1 cellular context compared by ENCODE assay signal in genomic region chr10:22369433-22370072, GRCh38.
A peak's percentile ranks its signal among the peaks of the same experiment; 100 is the strongest.
TF ChIP-seq lines count a peak whose summit lies in the region.

No MANE protein-coding gene starts in this region.

TF ChIP-seq in K562, 482 proteins besides CTCF, POLR2A, EP300 and RAD21 (continued from another document and continues in another):
- 0 out of 2 replicates have a peak, but pooled peaks have one; percentile 11 for TF ChIP-seq ZBTB40 (IDR thresholded peaks at IDR 0.05)
- TF ChIP-seq ZBTB40 (CRISPR knock-in tag; IDR thresholded peaks at IDR 0.05), result no peak
- TF ChIP-seq TCFL5 (CRISPR knock-in tag; conservative IDR thresholded peaks at IDR 0.05), result no peak
- no peak for TF ChIP-seq NR2C1 (IDR thresholded peaks at IDR 0.05)
- no peak for TF ChIP-seq NR2C1 (tag; IDR thresholded peaks at IDR 0.05)
- TF ChIP-seq JUNB (CRISPR knock-in tag; conservative IDR thresholded peaks at IDR 0.05), result no peak; the same call in 1 of the 2 replicates
- no peak for TF ChIP-seq ZBTB7A (IDR thresholded peaks at IDR 0.05; ENCODE audit: borderline replicate concordance, control insufficient read depth, low read depth, low read length)
- TF ChIP-seq DPF2 (IDR thresholded peaks at IDR 0.05), result peak; percentile 69
- no peak for TF ChIP-seq NR2C2 (CRISPR knock-in tag; IDR thresholded peaks at IDR 0.05)
- TF ChIP-seq NR2C2 (tag; IDR thresholded peaks at IDR 0.05), result peak; percentile 33; the same call in 1 of the 2 replicates
- no peak for TF ChIP-seq HMGXB4 (CRISPR knock-in tag; IDR thresholded peaks at IDR 0.05)
- TF ChIP-seq CBX3 (IDR thresholded peaks at IDR 0.05; ENCODE audit: borderline replicate concordance in 1 of 2, low read length in 2 of 2), result no peak
- peak; percentile 51; the same call in 1 of the 2 replicates for TF ChIP-seq ETV1 (tag; conservative IDR thresholded peaks at IDR 0.05; ENCODE audit: low read depth)
- no peak for TF ChIP-seq ZSCAN32 (CRISPR knock-in tag; IDR thresholded peaks at IDR 0.05)
- peak in 1 of 2 experiments; percentile 83; a peak in 2 of 4 replicates for TF ChIP-seq RCOR1 (IDR thresholded peaks at IDR 0.05; ENCODE audit: borderline replicate concordance in 1 of 2, low read depth in 2 of 2, low read length in 2 of 2)
- TF ChIP-seq CBX5 (IDR thresholded peaks at IDR 0.05; ENCODE audit: borderline replicate concordance, low read depth), result no peak
- no peak for TF ChIP-seq ELF4 (CRISPR knock-in tag; IDR thresholded peaks at IDR 0.05)
- peak; percentile 99 for TF ChIP-seq ATF3 (IDR thresholded peaks at IDR 0.05)
- TF ChIP-seq ATF3 (CRISPR knock-in tag; conservative IDR thresholded peaks at IDR 0.05), result peak; percentile 45; the same call in 1 of the 2 replicates
- no peak for TF ChIP-seq ELK3 (CRISPR knock-in tag; IDR thresholded peaks at IDR 0.05)
- TF ChIP-seq ZBTB49 (CRISPR knock-in tag; IDR thresholded peaks at IDR 0.05; ENCODE audit: borderline replicate concordance), result no peak
- TF ChIP-seq HMBOX1 (IDR thresholded peaks at IDR 0.05), result no peak; the same call in 1 of the 2 replicates
- TF ChIP-seq SMAD4 (CRISPR knock-in tag; conservative IDR thresholded peaks at IDR 0.05), result peak; percentile 50; the same call in 1 of the 2 replicates
- TF ChIP-seq MCM3 (IDR thresholded peaks at IDR 0.05), result no peak
- TF ChIP-seq ARNT (IDR thresholded peaks at IDR 0.05), result no peak
- TF ChIP-seq NKRF (IDR thresholded peaks at IDR 0.05; ENCODE audit: borderline replicate concordance), result no peak
- TF ChIP-seq CHAMP1 (IDR thresholded peaks at IDR 0.05), result peak; percentile 54
- peak; percentile 75; the same call in 1 of the 2 replicates for TF ChIP-seq SMARCA4 (IDR thresholded peaks at IDR 0.05)
- no peak for TF ChIP-seq SLC30A9 (CRISPR knock-in tag; IDR thresholded peaks at IDR 0.05)
- TF ChIP-seq ZNF699 (CRISPR knock-in tag; IDR thresholded peaks at IDR 0.05; ENCODE audit: insufficient replicate concordance), result no peak
- TF ChIP-seq RBM25 (IDR thresholded peaks at IDR 0.05; ENCODE audit: low read depth, low read length, severe bottlenecking), result peak; percentile 95
- no peak for TF ChIP-seq LARP7 (IDR thresholded peaks at IDR 0.05)
- no peak for TF ChIP-seq HBP1 (CRISPR knock-in tag; IDR thresholded peaks at IDR 0.05)
